Comparison of ENCODE assay signal across 16 cellular contexts in the genomic region with DNA sequence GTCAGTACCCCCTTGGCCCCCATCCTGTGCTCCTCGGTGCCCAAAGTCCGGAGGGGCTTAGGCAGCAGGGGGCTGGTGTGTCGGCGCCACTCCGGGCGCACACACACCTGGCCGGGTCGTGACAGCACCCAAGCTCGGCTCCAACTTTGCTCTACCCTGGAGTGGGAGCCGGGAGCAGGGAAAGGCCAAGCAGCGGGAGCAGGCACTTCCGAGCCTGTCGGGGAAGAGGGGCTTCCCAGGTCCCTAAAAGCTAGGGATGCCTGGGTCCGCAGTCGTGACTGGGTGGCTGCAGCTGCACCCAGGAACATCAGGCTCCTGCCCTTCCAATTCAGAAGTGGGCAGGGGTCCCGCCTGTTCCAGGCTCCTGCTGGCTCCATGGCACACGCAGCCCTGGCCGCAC.
"Had no signal": no experiment of that assay in that cellular context is flagged by ENCODE, and none has a peak within 500 bp of the region (broad histone marks: within the 10 kb centered on the region; RNA-seq: fewer than 3 reads in every experiment).

No MANE protein-coding gene starts in this region.

- H3K4me1 ChIP-seq: esophagus squamous epithelium, gastroesophageal sphincter had no signal

- H3K9me3 ChIP-seq: esophagus squamous epithelium, gastroesophageal sphincter, mucosa of descending colon, ovary, testis, tibial nerve had no signal

- H3K27ac ChIP-seq: epithelial cell of prostate, esophagus squamous epithelium, gastroesophageal sphincter, ovary, testis, tibial nerve had no signal

- H3K27ac Mint-ChIP-seq: stimulated activated effector memory CD8-positive, alpha-beta T cell treated with anti-CD3 and anti-CD28 coated beads, Interleukin-12 subunit alpha, Interleukin-12 subunit beta, amount 100 ng/mL, for 72 hours had no signal

- H3K4me3 Mint-ChIP-seq: naive thymus-derived CD8-positive, alpha-beta T cell; stimulated activated effector memory CD8-positive, alpha-beta T cell treated with anti-CD3 and anti-CD28 coated beads, Interleukin-12 subunit alpha, Interleukin-12 subunit beta, amount 100 ng/mL, for 72 hours; stimulated activated naive CD8-positive, alpha-beta T cell treated with anti-CD3 and anti-CD28 coated beads, Interleukin-15, amount 100 ng/mL, for 72 hours had no signal

- ATAC-seq: gastroesophageal sphincter; mucosa of descending colon; naive thymus-derived CD8-positive, alpha-beta T cell; stimulated activated effector memory CD8-positive, alpha-beta T cell treated with anti-CD3 and anti-CD28 coated beads, Interleukin-12 subunit alpha, Interleukin-12 subunit beta, amount 100 ng/mL, for 72 hours; stimulated activated naive CD8-positive, alpha-beta T cell treated with anti-CD3 and anti-CD28 coated beads, Interleukin-15, amount 100 ng/mL, for 72 hours had no signal

- H3K9me3 Mint-ChIP-seq: naive thymus-derived CD8-positive, alpha-beta T cell; stimulated activated effector memory CD8-positive, alpha-beta T cell treated with anti-CD3 and anti-CD28 coated beads, Interleukin-12 subunit alpha, Interleukin-12 subunit beta, amount 100 ng/mL, for 72 hours; stimulated activated naive CD8-positive, alpha-beta T cell treated with anti-CD3 and anti-CD28 coated beads, Interleukin-15, amount 100 ng/mL, for 72 hours had no signal

- H3K27me3 Mint-ChIP-seq: naive thymus-derived CD8-positive, alpha-beta T cell; stimulated activated naive CD8-positive, alpha-beta T cell treated with anti-CD3 and anti-CD28 coated beads, Interleukin-15, amount 100 ng/mL, for 72 hours had no signal

- H3K4me3 ChIP-seq: esophagus squamous epithelium, gastroesophageal sphincter, mucosa of descending colon, ovary, testis, tibial nerve had no signal

- H3K36me3 ChIP-seq: ovary had no signal

- H3K27me3 ChIP-seq: esophagus squamous epithelium, gastroesophageal sphincter, ovary, testis, tibial nerve had no signal

- DNase-seq: effector memory CD4-positive, alpha-beta T cell; esophagus squamous epithelium; foreskin fibroblast; kidney glomerular epithelial cell; mucosa of descending colon; naive thymus-derived CD8-positive, alpha-beta T cell; ovary; right cardiac atrium; stimulated activated CD4-positive, alpha-beta T cell treated with anti-CD3 and anti-CD28 coated beads, Interleukin-4, amount 100 ng/mL, for 1 hour; stimulated activated CD8-positive, alpha-beta memory T cell treated with anti-CD3 and anti-CD28 coated beads, Interleukin-4, amount 100 ng/mL, for 48 hours; stimulated activated naive CD8-positive, alpha-beta T cell treated with anti-CD3 and anti-CD28 coated beads, Interleukin-15, amount 100 ng/mL, for 72 hours; testis had no signal
